Comparison of ENCODE assay signal across 19 cellular contexts in genomic region chr12:106945261-106945851, GRCh38. TPM values are rescaled to one million over a fixed set of nuclear protein-coding genes. Genes with fewer than 3 reads are reported as not detected.
DNase-seq lines count a peak whose midpoint lies in the region; ATAC-seq and TF ChIP-seq lines count a peak whose summit lies in the region.
"Had no signal": no experiment of that assay in that cellular context is flagged by ENCODE, and none has a peak within 500 bp of the region (broad histone marks: within the 10 kb centered on the region; RNA-seq: fewer than 3 reads in every experiment).

No MANE protein-coding gene starts in this region.

- POLR2A ChIA-PET in OCI-LY7 (lab: Charles Lee): no interaction called here

- H3K79me2 ChIP-seq in OCI-LY7 (ENCODE audit: insufficient read depth, low read depth, low read length) (no peaks in the 10 kb centered on the region), hepatocyte (no peaks in the 10 kb centered on the region), smooth muscle cell (ENCODE audit: low read depth) (no peaks in the 10 kb centered on the region)

- no peaks in the 10 kb centered on the region for H3K27me3 ChIP-seq in hepatocyte
- H3K27me3 ChIP-seq in smooth muscle cell (ENCODE audit: low read depth): no peaks in the 10 kb centered on the region

- H3K9ac ChIP-seq in smooth muscle cell (ENCODE audit: low read depth): no peak overlapping the region
- H3K9ac ChIP-seq: SK-N-SH had no signal

- no TSS peak for BruUV-seq in OCI-LY7 (replicated peaks; lab: Mats Ljungman, UMichigan)

- TF ChIP-seq CTCF in OCI-LY7 (conservative IDR thresholded peaks at IDR 0.05; ENCODE audit: low read length) (no peak), hepatocyte (IDR thresholded peaks at IDR 0.05; ENCODE audit: poor library complexity) (no peak), smooth muscle cell (IDR thresholded peaks at IDR 0.05; ENCODE audit: borderline replicate concordance, insufficient read depth, poor library complexity, severe bottlenecking) (no peak), GM13977 (IDR thresholded peaks at IDR 0.05; ENCODE audit: extremely low read depth, insufficient read depth, missing control alignments) (no peak)

- no peak overlapping the region for H3K4me2 ChIP-seq in OCI-LY7 (ENCODE audit: low read length)
- H3K4me2 ChIP-seq in hepatocyte: no peak overlapping the region
- H3K4me2 ChIP-seq in smooth muscle cell: no peak overlapping the region
- H3K4me2 ChIP-seq: SK-N-SH had no signal

- WGBS in hepatocyte (ENCODE audit: low lambda C conversion rate, missing lambda C conversion rate): 4% methylated on average over 1 of the region's 1 CpG
- WGBS in smooth muscle cell (ENCODE audit: low lambda C conversion rate): 3% methylated on average over 1 of the region's 1 CpG

- H3K4me3 ChIP-seq in OCI-LY7 (ENCODE audit: low read depth, low read length, poor library complexity, severe bottlenecking): no peak overlapping the region
- H3K4me3 ChIP-seq in hepatocyte: peak overlapping the region; percentile 8
- H3K4me3 ChIP-seq in smooth muscle cell: no peak overlapping the region
- H3K4me3 ChIP-seq: GM12878 had no signal

- H3K36me3 ChIP-seq in OCI-LY7 (ENCODE audit: insufficient read depth, low read length) (no peaks in the 10 kb centered on the region), hepatocyte (replicated peaks; ENCODE audit: insufficient read depth, low read depth) (no peaks in the 10 kb centered on the region), smooth muscle cell (ENCODE audit: low read depth) (no peaks in the 10 kb centered on the region)

- CTCF ChIA-PET in OCI-LY7 (lab: Charles Lee; ENCODE audit: unreplicated experiment): no interaction called here

- ATAC-seq in GM18909 (IDR thresholded peaks at IDR 0.05; ENCODE audit: poor library complexity, unreplicated experiment): no peak
- no peak for ATAC-seq in HG03469 (IDR thresholded peaks at IDR 0.05; ENCODE audit: unreplicated experiment)
- ATAC-seq: GM12878 had no signal

- H3K27ac ChIP-seq in OCI-LY7 (ENCODE audit: low read depth, low read length, poor library complexity, severe bottlenecking) (no peak overlapping the region), hepatocyte (no peak overlapping the region), smooth muscle cell (ENCODE audit: low read depth) (no peak overlapping the region)

- H3F3A ChIP-seq in smooth muscle cell (ENCODE audit: low read depth): no peaks in the 10 kb centered on the region

- in situ Hi-C loops in GM13977 (cut with MboI; ENCODE audit: low pct_unique_long_range_greater_than_20kb, low sequenced_read_pairs, unreplicated experiment): no loop called here

- H4K20me1 ChIP-seq in OCI-LY7 (ENCODE audit: insufficient read depth, low read length) (no peaks in the 10 kb centered on the region), hepatocyte (ENCODE audit: insufficient read depth, poor library complexity, severe bottlenecking) (no peaks in the 10 kb centered on the region), smooth muscle cell (ENCODE audit: low read depth) (no peaks in the 10 kb centered on the region)

- H3K9me2 ChIP-seq in OCI-LY7 (ENCODE audit: insufficient read depth, low read length) (no peaks in the 10 kb centered on the region), hepatocyte (replicated peaks; ENCODE audit: insufficient read depth) (no peaks in the 10 kb centered on the region)
- H3K9me2 ChIP-seq: SK-N-SH had no signal

- no peaks in the 10 kb centered on the region for H3K4me1 ChIP-seq in OCI-LY7 (ENCODE audit: insufficient read depth, low read length, poor library complexity, severe bottlenecking)
- H3K4me1 ChIP-seq in hepatocyte (ENCODE audit: insufficient read depth): no peaks in the 10 kb centered on the region
- H3K4me1 ChIP-seq in smooth muscle cell (ENCODE audit: low read depth): no peaks in the 10 kb centered on the region

- intact Hi-C loops in OCI-LY7 (cut with micrococcal nuclease; ENCODE audit: unreplicated experiment): no loop called here

- H2AFZ ChIP-seq in OCI-LY7 (ENCODE audit: low read length): no peak overlapping the region
- H2AFZ ChIP-seq in hepatocyte: no peak overlapping the region
- no peak overlapping the region for H2AFZ ChIP-seq in smooth muscle cell (ENCODE audit: low read depth)

- H3K9me3 ChIP-seq in OCI-LY7 (ENCODE audit: low read length): peaks cover 25% of the 10 kb centered on the region
- H3K9me3 ChIP-seq in hepatocyte (ENCODE audit: low read depth): no peaks in the 10 kb centered on the region
- H3K9me3 ChIP-seq in smooth muscle cell (replicated peaks; ENCODE audit: low read depth): no peaks in the 10 kb centered on the region

- peak; percentile 3 for DNase-seq in NCI-H2227 (lab: John Stamatoyannopoulos, UW; ENCODE audit: unreplicated experiment)
- no peak for DNase-seq in NCI-H2227 treated with DMSO at 0.1 percent for 48 hours (lab: John Stamatoyannopoulos, UW)
- peak; percentile 15 for DNase-seq in OCI-LY7 (ENCODE audit: low spot score)
- no peak for DNase-seq in hepatocyte (ENCODE audit: low spot score)
- DNase-seq in smooth muscle cell (lab: John Stamatoyannopoulos, UW; ENCODE audit: unreplicated experiment): no peak
- DNase-seq in GM13977 (ENCODE audit: low spot score): no peak
- DNase-seq: AML-193, COR-L47, DMS79 treated with DMSO at 0.1 percent for 48 hours, GDM1, GOT3, NCI-H2081 treated with DMSO at 0.1 percent for 48 hours, NCI-H446, NCI-H774, Right ventricle myocardium superior, SK-N-SH had no signal

RNA-seq across cellular contexts. Expression of gene TMEM263, which starts 10.4 kb away (rescaled TPM):
- 34.1 and 43.9 TPM in 2 replicates for total RNA-seq in OCI-LY7 (2014; rRNA removed; shearing (Covaris generic))
- 60.0 and 83.6 TPM in 2 replicates for total RNA-seq in OCI-LY7 (2022)
- 128 and 132 TPM in 2 replicates for total RNA-seq in hepatocyte
- polyA plus RNA-seq in hepatocyte: 70.0 and 73.1 TPM in 2 replicates
- 177 and 217 TPM in 2 replicates for total RNA-seq in smooth muscle cell
- polyA plus RNA-seq in smooth muscle cell: 98.0 and 102 TPM in 2 replicates

RNA-seq across cellular contexts. Expression of gene MTERF2, which starts 41.6 kb away (rescaled TPM):
- 8.8 and 14.8 TPM in 2 replicates for total RNA-seq in OCI-LY7 (2014; rRNA removed; shearing (Covaris generic))
- total RNA-seq in OCI-LY7 (2022) (10.4 and 11.2 TPM in 2 replicates), hepatocyte (16.4 and 20.6 TPM in 2 replicates), smooth muscle cell (2.8 and 5.8 TPM in 2 replicates)
- polyA plus RNA-seq in hepatocyte (16.7 and 18.6 TPM in 2 replicates), smooth muscle cell (5.0 and 8.4 TPM in 2 replicates)

Comparison
In these comparisons a context has a peak if more than half of its experiments do, and no peak if none do; other contexts are left out.
1. DNase-seq: peak in NCI-H2227 (single experiment) and OCI-LY7 (single experiment); none in NCI-H2227 treated with DMSO at 0.1 percent for 48 hours (single experiment), hepatocyte (single experiment), smooth muscle cell (single experiment) and GM13977 (single experiment).